In the genomic region with DNA sequence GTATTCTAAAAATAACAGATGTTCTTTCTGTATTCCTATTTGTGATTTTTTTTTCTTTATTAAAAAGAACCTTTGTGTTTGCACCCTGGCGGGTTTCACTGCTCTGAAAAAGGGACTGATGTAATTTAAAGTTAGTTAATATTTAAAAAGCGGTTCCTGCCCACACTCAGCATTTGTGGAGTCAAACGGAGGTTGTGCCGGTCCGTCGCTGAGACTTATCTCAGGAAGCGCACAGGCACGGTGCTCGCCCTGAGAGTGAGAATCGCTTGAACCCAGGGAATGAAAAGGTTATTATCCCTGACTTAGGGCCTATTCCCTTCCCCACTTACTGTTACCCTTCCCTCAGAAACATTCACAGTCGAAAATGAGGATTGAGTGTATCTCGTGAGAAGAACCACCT, we compare ENCODE assay signal across 22 cellular contexts.
"Had no signal": no experiment of that assay in that cellular context is flagged by ENCODE, and none has a peak within 500 bp of the region (broad histone marks: within the 10 kb centered on the region; RNA-seq: fewer than 3 reads in every experiment).

No MANE protein-coding gene starts in this region.

- H3K27me3 ChIP-seq: brain microvascular endothelial cell had no signal

- H3K27ac ChIP-seq: brain microvascular endothelial cell, cardiac muscle cell, KMS-11 had no signal

- H3K4me2 ChIP-seq: KMS-11 had no signal

- DNase-seq: activated B cell treated with CpG ODN at 0.5 μM for 24 hours; activated CD4-positive, alpha-beta T cell treated with anti-CD3 and anti-CD28 coated beads for 1 hour; activated CD4-positive, alpha-beta T cell treated with anti-CD3 and anti-CD28 coated beads, Interleukin-2, amount 10 ng/mL, durations not matched to agents 24 days and 14 days; activated CD4-positive, alpha-beta T cell treated with anti-CD3 and anti-CD28 coated beads, Interleukin-2, amount 50 U/mL, for 48 hours; activated CD8-positive, alpha-beta memory T cell treated with anti-CD3 and anti-CD28 coated beads, Interleukin-2, amount 10 ng/mL, durations not matched to agents 7 days and 5 days; activated effector memory CD4-positive, alpha-beta T cell treated with Interleukin-2 at 50 U/mL for 16 hours; activated naive CD4-positive, alpha-beta T cell; activated T-cell treated with anti-CD3 and anti-CD28 coated beads, Interleukin-2, amount 50 U/mL, for 24 hours; amygdala; brain microvascular endothelial cell; NCI-H1105; NCI-H1436; NCI-H187; NCI-H2081; NCI-H524; PC-3; SHP77 treated with DMSO at 0.1 percent for 48 hours; T-cell; T-helper 2 cell; T1000 had no signal

- ATAC-seq: activated CD8-positive, alpha-beta memory T cell treated with anti-CD3 and anti-CD28 coated beads, Interleukin-2, amount 10 ng/mL, durations not matched to agents 7 days and 5 days; PC-3; T-cell had no signal

- H3K36me3 ChIP-seq: brain microvascular endothelial cell, cardiac muscle cell had no signal

- H3K4me3 ChIP-seq: cardiac muscle cell had no signal
